8 cellular contexts compared by ENCODE assay signal in the genomic region with DNA sequence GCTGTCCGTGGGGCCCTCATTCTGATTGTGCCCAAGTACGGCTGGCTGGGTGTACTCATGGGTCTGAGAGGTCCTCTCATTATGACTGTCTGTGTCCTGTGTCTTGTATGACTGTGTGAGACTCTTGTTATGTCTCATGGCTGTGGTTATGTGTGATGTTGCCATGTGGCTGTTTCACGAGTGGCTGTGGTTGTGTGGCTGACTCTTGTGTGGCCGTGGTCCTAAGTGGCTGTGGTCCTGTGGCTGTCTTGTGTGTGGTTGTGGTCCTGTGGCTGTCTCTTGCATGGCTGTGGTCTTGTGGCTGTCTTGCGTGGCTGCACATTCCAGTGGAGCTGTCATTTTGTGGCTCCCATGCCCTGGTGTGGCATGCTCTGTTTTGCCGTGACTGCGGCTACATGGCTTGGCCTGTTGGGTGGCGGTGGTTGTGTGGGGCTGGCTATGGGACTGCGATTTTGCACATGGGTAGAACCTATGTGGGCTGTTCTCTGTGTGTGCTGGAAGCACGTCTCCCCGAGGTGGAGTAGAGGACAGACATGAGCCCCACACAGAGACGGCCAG. TPM values are rescaled to one million over a fixed set of nuclear protein-coding genes. Genes with fewer than 3 reads are reported as not detected.
DNase-seq lines count a peak whose midpoint lies in the region; ATAC-seq and TF ChIP-seq lines count a peak whose summit lies in the region.

No MANE protein-coding gene starts in this region.

- TF ChIP-seq CTCF in DOHH2 (IDR thresholded peaks at IDR 0.05; ENCODE audit: low read depth, low read length, poor library complexity, severe bottlenecking) (no peak), OCI-LY3 (IDR thresholded peaks at IDR 0.05; ENCODE audit: low read depth, low read length) (no peak), neural crest cell (conservative IDR thresholded peaks at IDR 0.05) (no peak), smooth muscle cell (IDR thresholded peaks at IDR 0.05; ENCODE audit: borderline replicate concordance, insufficient read depth, poor library complexity, severe bottlenecking) (no peak)

- H3F3A ChIP-seq in DOHH2 (ENCODE audit: control insufficient read depth, insufficient read depth): peaks cover 49% of the 10 kb centered on the region
- peaks cover 14% of the 10 kb centered on the region for H3F3A ChIP-seq in smooth muscle cell (ENCODE audit: low read depth)

- POLR2A ChIA-PET in activated naive CD8-positive, alpha-beta T cell treated with anti-CD3 and anti-CD28 coated beads, Interleukin-2, amount 10 ng/mL, durations not matched to agents 7 days and 5 days (lab: Charles Lee): interaction anchor here (0.6 to 1.9 kb wide), 8 partner anchors 18 to 496 kb away, joined by 3 to 7 read pairs (median 3); no protein-coding TSS in a partner anchor

- peaks cover 2% of the 10 kb centered on the region for H3K9me3 Mint-ChIP-seq in activated naive CD8-positive, alpha-beta T cell treated with anti-CD3 and anti-CD28 coated beads, Interleukin-2, amount 10 ng/mL, durations not matched to agents 7 days and 5 days
- no peaks in the 10 kb centered on the region for H3K9me3 Mint-ChIP-seq in neural crest cell

- 83% methylated on average over 12 of the region's 12 CpGs for WGBS in smooth muscle cell (ENCODE audit: low lambda C conversion rate)

- H4K20me1 ChIP-seq in DOHH2 (ENCODE audit: control insufficient read depth, insufficient read depth, low read depth, low read length) (no peaks in the 10 kb centered on the region; the same call in 1 of the 2 replicates), OCI-LY3 (ENCODE audit: insufficient read depth, low read length) (peaks cover 5% of the 10 kb centered on the region; the same call in 1 of the 2 replicates), smooth muscle cell (ENCODE audit: low read depth) (peaks cover 11% of the 10 kb centered on the region)

- H3K4me1 Mint-ChIP-seq in activated naive CD8-positive, alpha-beta T cell treated with anti-CD3 and anti-CD28 coated beads, Interleukin-2, amount 10 ng/mL, durations not matched to agents 7 days and 5 days: peaks cover 31% of the 10 kb centered on the region
- peaks cover 18% of the 10 kb centered on the region for H3K4me1 Mint-ChIP-seq in neural crest cell

- DNase-seq in activated naive CD8-positive, alpha-beta T cell treated with anti-CD3 and anti-CD28 coated beads, Interleukin-2, amount 10 ng/mL, durations not matched to agents 7 days and 5 days: peak; percentile 82
- DNase-seq in neural crest cell (ENCODE audit: low read depth, low spot score): no peak
- DNase-seq in epidermal melanocyte (ENCODE audit: insufficient read length, low spot score): no peak
- DNase-seq in smooth muscle cell (lab: John Stamatoyannopoulos, UW; ENCODE audit: unreplicated experiment): no peak
- DNase-seq in inferior parietal cortex (ENCODE audit: extremely low spot score): no peak
- no peak for DNase-seq in effector CD8-positive, alpha-beta T cell (lab: John Stamatoyannopoulos, UW)

- H3K36me3 ChIP-seq in DOHH2 (ENCODE audit: control insufficient read depth, low read length) (peaks cover 44% of the 10 kb centered on the region), OCI-LY3 (replicated peaks; ENCODE audit: low read depth, low read length) (peaks cover 20% of the 10 kb centered on the region), smooth muscle cell (ENCODE audit: low read depth) (no peaks in the 10 kb centered on the region)

- H3K27ac ChIP-seq in DOHH2 (ENCODE audit: low read depth, low read length): peak overlapping the region; percentile 99
- peak overlapping the region; percentile 17 for H3K27ac ChIP-seq in OCI-LY3 (ENCODE audit: low read length)
- no peak overlapping the region for H3K27ac ChIP-seq in smooth muscle cell (ENCODE audit: low read depth)

- peak overlapping the region; percentile 94 for H3K27ac Mint-ChIP-seq in activated naive CD8-positive, alpha-beta T cell treated with anti-CD3 and anti-CD28 coated beads, Interleukin-2, amount 10 ng/mL, durations not matched to agents 7 days and 5 days
- H3K27ac Mint-ChIP-seq in neural crest cell (ENCODE audit: unreplicated experiment): no peak overlapping the region

- H3K4me2 ChIP-seq in DOHH2 (ENCODE audit: low read length) (peak overlapping the region; percentile 100), OCI-LY3 (ENCODE audit: low read length) (peak overlapping the region; percentile 9; the same call in 1 of the 2 replicates), smooth muscle cell (no peak overlapping the region)

- H3K27me3 ChIP-seq in DOHH2 (ENCODE audit: control insufficient read depth, low read length) (no peaks in the 10 kb centered on the region), OCI-LY3 (ENCODE audit: low read depth, low read length) (no peaks in the 10 kb centered on the region), smooth muscle cell (ENCODE audit: low read depth) (peaks cover 41% of the 10 kb centered on the region)

- H3K4me1 ChIP-seq in DOHH2 (ENCODE audit: control insufficient read depth, low read length): peaks cover 84% of the 10 kb centered on the region
- H3K4me1 ChIP-seq in OCI-LY3 (ENCODE audit: low read length): peaks cover 58% of the 10 kb centered on the region
- H3K4me1 ChIP-seq in smooth muscle cell (ENCODE audit: low read depth): peaks cover 29% of the 10 kb centered on the region

- H3K9me2 ChIP-seq in DOHH2 (replicated peaks; ENCODE audit: control insufficient read depth, low read length): no peaks in the 10 kb centered on the region

- H3K36me3 Mint-ChIP-seq in activated naive CD8-positive, alpha-beta T cell treated with anti-CD3 and anti-CD28 coated beads, Interleukin-2, amount 10 ng/mL, durations not matched to agents 7 days and 5 days: peaks cover 4% of the 10 kb centered on the region
- peaks cover 4% of the 10 kb centered on the region for H3K36me3 Mint-ChIP-seq in neural crest cell (ENCODE audit: low read depth)

- H3K4me3 ChIP-seq in DOHH2 (ENCODE audit: low read length) (peak overlapping the region; percentile 86), OCI-LY3 (ENCODE audit: low read length) (no peak overlapping the region), smooth muscle cell (no peak overlapping the region)

- H3K27me3 Mint-ChIP-seq in activated naive CD8-positive, alpha-beta T cell treated with anti-CD3 and anti-CD28 coated beads, Interleukin-2, amount 10 ng/mL, durations not matched to agents 7 days and 5 days: peaks cover 33% of the 10 kb centered on the region
- H3K27me3 Mint-ChIP-seq in neural crest cell (ENCODE audit: low read depth): peaks cover 75% of the 10 kb centered on the region

- H3K4me3 Mint-ChIP-seq in activated naive CD8-positive, alpha-beta T cell treated with anti-CD3 and anti-CD28 coated beads, Interleukin-2, amount 10 ng/mL, durations not matched to agents 7 days and 5 days: peak overlapping the region; percentile 72
- H3K4me3 Mint-ChIP-seq in neural crest cell: peak overlapping the region; percentile 10

- H3K9me3 ChIP-seq in DOHH2 (ENCODE audit: control insufficient read depth, insufficient read depth, low read length) (no peaks in the 10 kb centered on the region), OCI-LY3 (ENCODE audit: insufficient read depth, low read length) (no peaks in the 10 kb centered on the region), smooth muscle cell (replicated peaks; ENCODE audit: low read depth) (no peaks in the 10 kb centered on the region)

- H2AFZ ChIP-seq in OCI-LY3 (ENCODE audit: low read depth, low read length) (no peak overlapping the region), smooth muscle cell (ENCODE audit: low read depth) (no peak overlapping the region)

- ATAC-seq in activated naive CD8-positive, alpha-beta T cell treated with anti-CD3 and anti-CD28 coated beads, Interleukin-2, amount 10 ng/mL, durations not matched to agents 7 days and 5 days (ENCODE audit: low read depth): peak; percentile 54

- H3K9ac ChIP-seq in OCI-LY3 (ENCODE audit: low read length): no peak overlapping the region
- no peak overlapping the region for H3K9ac ChIP-seq in smooth muscle cell (ENCODE audit: low read depth)

- H3K79me2 ChIP-seq in DOHH2 (ENCODE audit: control insufficient read depth, low read length) (peaks cover 64% of the 10 kb centered on the region), OCI-LY3 (ENCODE audit: low read length) (peaks cover 15% of the 10 kb centered on the region), smooth muscle cell (ENCODE audit: low read depth) (no peaks in the 10 kb centered on the region)

RNA-seq across cellular contexts. Expression of a gene that starts 2.5 kb away (rescaled TPM):
- 1 to 10 TPM; 3.7 TPM for total RNA-seq in activated naive CD8-positive, alpha-beta T cell treated with anti-CD3 and anti-CD28 coated beads, Interleukin-2, amount 10 ng/mL, durations not matched to agents 7 days and 5 days
- 0.30 and 0.45 TPM in 2 replicates for total RNA-seq in neural crest cell
- 2.2 and 2.8 TPM in 2 replicates for total RNA-seq in smooth muscle cell
- polyA plus RNA-seq in smooth muscle cell: 2.1 and 3.2 TPM in 2 replicates

RNA-seq across cellular contexts. Expression of a gene that starts 16.4 kb away (rescaled TPM):
- total RNA-seq in activated naive CD8-positive, alpha-beta T cell treated with anti-CD3 and anti-CD28 coated beads, Interleukin-2, amount 10 ng/mL, durations not matched to agents 7 days and 5 days: 10 to 100 TPM; 54.3 to 55.8 TPM
- 57.1 and 58.2 TPM in 2 replicates for total RNA-seq in neural crest cell
- 19.1 and 21.9 TPM in 2 replicates for total RNA-seq in smooth muscle cell
- polyA plus RNA-seq in smooth muscle cell: 37.4 and 44.3 TPM in 2 replicates

RNA-seq across cellular contexts. Expression of a gene that starts 18.0 kb away (rescaled TPM):
- 10 to 100 TPM; 56.3 to 57.2 TPM for total RNA-seq in activated naive CD8-positive, alpha-beta T cell treated with anti-CD3 and anti-CD28 coated beads, Interleukin-2, amount 10 ng/mL, durations not matched to agents 7 days and 5 days
- total RNA-seq in neural crest cell: 88.3 and 99.4 TPM in 2 replicates
- 34.1 and 44.6 TPM in 2 replicates for total RNA-seq in smooth muscle cell
- polyA plus RNA-seq in smooth muscle cell: 9.9 and 12.8 TPM in 2 replicates

RNA-seq across cellular contexts. Expression of a gene that starts 50.1 kb away (rescaled TPM):
- 10 to 100 TPM; 67.1 to 69.9 TPM for total RNA-seq in activated naive CD8-positive, alpha-beta T cell treated with anti-CD3 and anti-CD28 coated beads, Interleukin-2, amount 10 ng/mL, durations not matched to agents 7 days and 5 days
- 60.6 and 60.7 TPM in 2 replicates for total RNA-seq in neural crest cell
- total RNA-seq in smooth muscle cell: 37.6 and 59.6 TPM in 2 replicates
- 69.1 and 83.1 TPM in 2 replicates for polyA plus RNA-seq in smooth muscle cell

RNA-seq across cellular contexts. Expression of a gene that starts 50.1 kb away (rescaled TPM):
- 100 to 1,000 TPM; 167 to 178 TPM for total RNA-seq in activated naive CD8-positive, alpha-beta T cell treated with anti-CD3 and anti-CD28 coated beads, Interleukin-2, amount 10 ng/mL, durations not matched to agents 7 days and 5 days
- total RNA-seq in neural crest cell (72.5 and 80.3 TPM in 2 replicates), smooth muscle cell (113 and 118 TPM in 2 replicates)
- polyA plus RNA-seq in smooth muscle cell: 732 and 766 TPM in 2 replicates
